Comparison of ENCODE assay signal across 21 cellular contexts in genomic region chr9:114282507-114282906, GRCh38. TPM values are rescaled to one million over a fixed set of nuclear protein-coding genes. Genes with fewer than 3 reads are reported as not detected.
A peak's percentile ranks its signal among the peaks of the same experiment; 100 is the strongest.
DNase-seq lines count a peak whose midpoint lies in the region; ATAC-seq and TF ChIP-seq lines count a peak whose summit lies in the region.
"Had no signal": no experiment of that assay in that cellular context is flagged by ENCODE, and none has a peak within 500 bp of the region (broad histone marks: within the 10 kb centered on the region; RNA-seq: fewer than 3 reads in every experiment).

No MANE protein-coding gene starts in this region.

- H3K27me3 Mint-ChIP-seq in glutamatergic neuron (ENCODE audit: unreplicated experiment), result peaks cover 1% of the 10 kb centered on the region

- no peaks in the 10 kb centered on the region for H3K9me3 ChIP-seq in left ventricle myocardium inferior (replicated peaks)
- H3K9me3 ChIP-seq: body of pancreas, testis had no signal

- peaks cover 3% of the 10 kb centered on the region for H3K9me3 Mint-ChIP-seq in glutamatergic neuron (ENCODE audit: unreplicated experiment)
- H3K9me3 Mint-ChIP-seq in stimulated activated effector memory CD8-positive, alpha-beta T cell treated with anti-CD3 and anti-CD28 coated beads, Interleukin-12 subunit alpha, Interleukin-12 subunit beta, amount 100 ng/mL, for 72 hours, result peaks cover 3% of the 10 kb centered on the region
- H3K9me3 Mint-ChIP-seq: activated B cell treated with CpG ODN at 0.5 μM for 24 hours, T-cell had no signal

- H3K4me3 ChIP-seq in left ventricle myocardium inferior, result no peak overlapping the region
- H3K4me3 ChIP-seq: body of pancreas, testis had no signal

- ATAC-seq in Right ventricle myocardium inferior, result no peak
- peak; percentile 46 for ATAC-seq in stimulated activated effector memory CD8-positive, alpha-beta T cell treated with anti-CD3 and anti-CD28 coated beads, Interleukin-12 subunit alpha, Interleukin-12 subunit beta, amount 100 ng/mL, for 72 hours
- ATAC-seq: body of pancreas, T-cell had no signal

- TF ChIP-seq CTCF in left ventricle myocardium inferior (IDR thresholded peaks at IDR 0.05; ENCODE audit: borderline replicate concordance), result no peak
- no peak for TF ChIP-seq CTCF in glutamatergic neuron (IDR thresholded peaks at IDR 0.05; ENCODE audit: partially characterized antibody, unreplicated experiment)

- DNase-seq in left ventricle myocardium inferior (peak; percentile 6), Right ventricle myocardium inferior (ENCODE audit: missing footprints) (no peak), NCI-H69 (lab: John Stamatoyannopoulos, UW) (peak; percentile 72), glutamatergic neuron (peak; percentile 6), hypothalamus (lab: John Stamatoyannopoulos, UW) (no peak), H4 (ENCODE audit: low spot score) (no peak), NOMO-1 treated with dmso at 0.1 percent for 144 hours (lab: John Stamatoyannopoulos, UW; ENCODE audit: unreplicated experiment) (no peak)
- no peak for DNase-seq in stimulated activated effector memory CD8-positive, alpha-beta T cell treated with anti-CD3 and anti-CD28 coated beads, Interleukin-12 subunit alpha, Interleukin-12 subunit beta, amount 100 ng/mL, for 72 hours (ENCODE audit: low spot score in 2 of 2)
- DNase-seq: activated B cell treated with CpG ODN at 0.5 μM for 24 hours, DMS79 treated with DMSO at 0.1 percent for 48 hours, GOT3, NCI-H2081 treated with DMSO at 0.1 percent for 48 hours, NCI-H774, retina had no signal

- H3K4me1 ChIP-seq in left ventricle myocardium inferior, result peaks cover 9% of the 10 kb centered on the region
- H3K4me1 ChIP-seq: body of pancreas had no signal

- no peaks in the 10 kb centered on the region for H3K27me3 ChIP-seq in left ventricle myocardium inferior (ENCODE audit: low read depth)
- H3K27me3 ChIP-seq: body of pancreas, testis had no signal

- no peak overlapping the region for H3K27ac ChIP-seq in left ventricle myocardium inferior (replicated peaks)
- H3K27ac ChIP-seq: body of pancreas, testis had no signal

- peaks cover 19% of the 10 kb centered on the region for H3K4me1 Mint-ChIP-seq in glutamatergic neuron (ENCODE audit: low read depth, unreplicated experiment)
- peaks cover 10% of the 10 kb centered on the region for H3K4me1 Mint-ChIP-seq in stimulated activated effector memory CD8-positive, alpha-beta T cell treated with anti-CD3 and anti-CD28 coated beads, Interleukin-12 subunit alpha, Interleukin-12 subunit beta, amount 100 ng/mL, for 72 hours
- H3K4me1 Mint-ChIP-seq: activated B cell treated with CpG ODN at 0.5 μM for 24 hours, T-cell had no signal

- no peak overlapping the region for H3K4me3 Mint-ChIP-seq in glutamatergic neuron (ENCODE audit: unreplicated experiment)
- no peak overlapping the region for H3K4me3 Mint-ChIP-seq in stimulated activated effector memory CD8-positive, alpha-beta T cell treated with anti-CD3 and anti-CD28 coated beads, Interleukin-12 subunit alpha, Interleukin-12 subunit beta, amount 100 ng/mL, for 72 hours
- H3K4me3 Mint-ChIP-seq: activated B cell treated with CpG ODN at 0.5 μM for 24 hours; naive thymus-derived CD8-positive, alpha-beta T cell; T-cell had no signal

- intact Hi-C loops in left ventricle myocardium inferior (cut with micrococcal nuclease) (no loop called here), Right ventricle myocardium inferior (cut with DNase I) (no loop called here)

- H3K36me3 ChIP-seq in left ventricle myocardium inferior, result no peaks in the 10 kb centered on the region

- H3K27ac Mint-ChIP-seq in glutamatergic neuron (ENCODE audit: unreplicated experiment), result no peak overlapping the region
- H3K27ac Mint-ChIP-seq in stimulated activated effector memory CD8-positive, alpha-beta T cell treated with anti-CD3 and anti-CD28 coated beads, Interleukin-12 subunit alpha, Interleukin-12 subunit beta, amount 100 ng/mL, for 72 hours, result no peak overlapping the region
- H3K27ac Mint-ChIP-seq: activated B cell treated with CpG ODN at 0.5 μM for 24 hours, T-cell had no signal

- no peaks in the 10 kb centered on the region for H3K36me3 Mint-ChIP-seq in glutamatergic neuron (ENCODE audit: unreplicated experiment)
- no peaks in the 10 kb centered on the region for H3K36me3 Mint-ChIP-seq in stimulated activated effector memory CD8-positive, alpha-beta T cell treated with anti-CD3 and anti-CD28 coated beads, Interleukin-12 subunit alpha, Interleukin-12 subunit beta, amount 100 ng/mL, for 72 hours
- H3K36me3 Mint-ChIP-seq: naive thymus-derived CD8-positive, alpha-beta T cell; T-cell had no signal

RNA-seq across cellular contexts. Expression of gene ORM1, which starts 40.4 kb away (rescaled TPM):
- total RNA-seq in left ventricle myocardium inferior, result not detected
- total RNA-seq in Right ventricle myocardium inferior, result 0.51 TPM
- not detected for total RNA-seq in glutamatergic neuron (ENCODE audit: unreplicated experiment)
- total RNA-seq in H4 (2014; rRNA removed; shearing (Covaris generic)), result 0.33 TPM in 1 of 2 replicates, not detected in the other
- total RNA-seq: activated B cell treated with CpG ODN at 0.5 μM for 24 hours; HT-29; lower leg skin; naive thymus-derived CD8-positive, alpha-beta T cell; RPMI7951; testis had no signal

RNA-seq across cellular contexts. Expression of gene ORM2, which starts 47.2 kb away (rescaled TPM):
- total RNA-seq in left ventricle myocardium inferior (not detected), Right ventricle myocardium inferior (not detected), glutamatergic neuron (ENCODE audit: unreplicated experiment) (not detected)
- total RNA-seq in H4 (2014; rRNA removed; shearing (Covaris generic)), result 0.19 TPM in 1 of 2 replicates, not detected in the other
- total RNA-seq: activated B cell treated with CpG ODN at 0.5 μM for 24 hours; body of pancreas; HT-29; lower leg skin; naive thymus-derived CD8-positive, alpha-beta T cell; RPMI7951 had no signal

Comparison
In these comparisons a context has a peak if more than half of its experiments do, and no peak if none do; other contexts are left out.
1. DNase-seq: peak in left ventricle myocardium inferior (single experiment), NCI-H69 (single experiment) and glutamatergic neuron (single experiment); none in Right ventricle myocardium inferior (single experiment), stimulated activated effector memory CD8-positive, alpha-beta T cell treated with anti-CD3 and anti-CD28 coated beads, Interleukin-12 subunit alpha, Interleukin-12 subunit beta, amount 100 ng/mL, for 72 hours (0 of 2), hypothalamus (0 of 51), H4 (single experiment) and NOMO-1 treated with dmso at 0.1 percent for 144 hours (single experiment).